Comparison of ENCODE assay signal across 19 cellular contexts in genomic region chr17:76989519-76989918, GRCh38.
A peak's percentile ranks its signal among the peaks of the same experiment; 100 is the strongest.
DNase-seq lines count a peak whose midpoint lies in the region; ATAC-seq, FAIRE-seq and TF ChIP-seq lines count a peak whose summit lies in the region.
"Had no signal": no experiment of that assay in that cellular context is flagged by ENCODE, and none has a peak within 500 bp of the region (broad histone marks: within the 10 kb centered on the region; RNA-seq: fewer than 3 reads in every experiment).

No MANE protein-coding gene starts in this region.

- POLR2A ChIA-PET in H1 (lab: Charles Lee; ENCODE audit: partially characterized antibody) = interaction anchor here (0.9 to 2.1 kb wide), 3 partner anchors 10 to 21 kb away, joined by 3 to 15 read pairs (median 3); no protein-coding TSS in a partner anchor

- in situ Hi-C loops in GM13976 (cut with MboI; ENCODE audit: low sequenced_read_pairs, unreplicated experiment) = no loop called here

- peaks cover 86% of the 10 kb centered on the region for H3K4me1 ChIP-seq in BLaER1
- H3K4me1 ChIP-seq in GM23338 (ENCODE audit: insufficient read depth) = peaks cover 9% of the 10 kb centered on the region; the same call in 1 of the 2 replicates
- peaks cover 0 to 5% (median 3%) of the 10 kb centered on the region in 4 experiments; a peak in 6 of 7 replicates for H3K4me1 ChIP-seq in H1 (replicated peaks in 1 of 4; ENCODE audit: control insufficient read depth in 3 of 4, insufficient read depth in 4 of 4, low read length in 3 of 4)
- H3K4me1 ChIP-seq in spleen = peaks cover 0 to 8% (median 0%) of the 10 kb centered on the region in 6 donors

- intact Hi-C loops in spleen (cut with DNase I; ENCODE audit: low total_unique reads) = no loop called here

- H2BK5ac ChIP-seq in H1 (ENCODE audit: low read depth, low read length) = no peak overlapping the region

- no peaks in the 10 kb centered on the region for H3K23me2 ChIP-seq in H1 (ENCODE audit: low read depth, low read length)

- peak overlapping the region; percentile 46; the same call in 1 of the 2 replicates for H2BK15ac ChIP-seq in H1 (ENCODE audit: low read length)

- DNase-seq in GM23338 (ENCODE audit: low spot score) (no peak), H1 (ENCODE audit: low read depth in 1 of 2, low spot score in 2 of 2) (no peak), spleen (peak; percentile 18), NCI-H748 (lab: John Stamatoyannopoulos, UW; ENCODE audit: unreplicated experiment) (no peak), GM13976 (ENCODE audit: low spot score) (no peak)
- DNase-seq: C1 segment of cervical spinal cord; Caco-2; CD4-positive, CD25-positive, alpha-beta regulatory T cell; DMS153; DMS79; GDM1; H9; KG1 had no signal

- H3K4ac ChIP-seq in H1 (replicated peaks; ENCODE audit: insufficient read length, low read depth, low read length) = no peak overlapping the region

- no peak overlapping the region for H2AK5ac ChIP-seq in H1 (ENCODE audit: low read depth, low read length)

- H4K20me1 ChIP-seq in BLaER1 = no peaks in the 10 kb centered on the region
- H4K20me1 ChIP-seq in GM23338 (replicated peaks; ENCODE audit: insufficient read depth) = no peaks in the 10 kb centered on the region
- no peaks in the 10 kb centered on the region for H4K20me1 ChIP-seq in H1 (replicated peaks in 1 of 2; ENCODE audit: control insufficient read depth in 1 of 2, insufficient read depth in 2 of 2, low read length in 2 of 2)

- peaks cover 4% of the 10 kb centered on the region for H3K27me3 Mint-ChIP-seq in GM23338 (ENCODE audit: insufficient read depth, low read depth, poor library complexity)
- H3K27me3 Mint-ChIP-seq: CD4-positive, CD25-positive, alpha-beta regulatory T cell had no signal

- H4K5ac ChIP-seq in H1 (ENCODE audit: insufficient read length, low read depth, low read length) = no peak overlapping the region

- no peak overlapping the region for H3K9ac ChIP-seq in BLaER1
- H3K9ac ChIP-seq in H1 (replicated peaks in 1 of 4; ENCODE audit: extremely low read depth in 1 of 4, low read depth in 3 of 4, low read length in 3 of 4) = no peak overlapping the region

- 0 out of 2 replicates have a peak overlapping the region, but pooled peaks have one; percentile 5 for H3K4me2 ChIP-seq in BLaER1
- no peak overlapping the region for H3K4me2 ChIP-seq in GM23338
- H3K4me2 ChIP-seq in H1 (ENCODE audit: insufficient read depth in 1 of 2, low read depth in 2 of 2, low read length in 2 of 2) = no peak overlapping the region

- H3K79me1 ChIP-seq in H1 (ENCODE audit: low read depth, low read length) = no peaks in the 10 kb centered on the region

- no peaks in the 10 kb centered on the region for H3K27me3 ChIP-seq in BLaER1
- H3K27me3 ChIP-seq in GM23338 (ENCODE audit: insufficient read depth) = no peaks in the 10 kb centered on the region
- H3K27me3 ChIP-seq in H1 (replicated peaks in 1 of 4; ENCODE audit: control insufficient read depth in 3 of 4, extremely low read depth in 1 of 4, insufficient read depth in 3 of 4, low read length in 3 of 4) = no peaks in the 10 kb centered on the region
- peaks cover 0 to 19% (median 0%) of the 10 kb centered on the region in 7 donors for H3K27me3 ChIP-seq in spleen (replicated peaks in 1 of 7)

- 0 out of 2 replicates have a peak overlapping the region, but pooled peaks have one; percentile 61 for H2BK20ac ChIP-seq in H1 (ENCODE audit: low read length)

- H3K36me3 Mint-ChIP-seq in GM23338 (ENCODE audit: low read depth) = no peaks in the 10 kb centered on the region
- H3K36me3 Mint-ChIP-seq: CD4-positive, CD25-positive, alpha-beta regulatory T cell had no signal

- H3K56ac ChIP-seq in H1 (replicated peaks; ENCODE audit: insufficient read length, low read depth, low read length) = no peak overlapping the region

- no peaks in the 10 kb centered on the region for H3K9me3 Mint-ChIP-seq in GM23338
- H3K9me3 Mint-ChIP-seq: CD4-positive, CD25-positive, alpha-beta regulatory T cell; H9 had no signal

- H3K79me2 ChIP-seq in GM23338 (replicated peaks; ENCODE audit: insufficient read depth) (no peaks in the 10 kb centered on the region), H1 (ENCODE audit: control insufficient read depth in 1 of 2, insufficient read depth in 2 of 2, low read length in 2 of 2) (no peaks in the 10 kb centered on the region)

- H3K4me3 ChIP-seq in BLaER1 = no peak overlapping the region
- no peak overlapping the region for H3K4me3 ChIP-seq in GM23338
- H3K4me3 ChIP-seq in H1 (ENCODE audit: extremely low read depth in 1 of 4, insufficient read depth in 2 of 4, low read depth in 3 of 4, low read length in 4 of 4) = no peak overlapping the region
- no peak overlapping the region for H3K4me3 ChIP-seq in spleen

- no peak overlapping the region for H3K14ac ChIP-seq in H1 (ENCODE audit: insufficient read length)

- TF ChIP-seq POLR2A in H1 (IDR thresholded peaks at IDR 0.05; ENCODE audit: control extremely low read depth in 1 of 2, low read depth in 2 of 2, low read length in 2 of 2) (no peak), spleen (IDR thresholded peaks at IDR 0.05) (no peak)

- no peak for TF ChIP-seq EP300 in H1 (IDR thresholded peaks at IDR 0.05; ENCODE audit: borderline replicate concordance in 1 of 2, low read depth in 2 of 2, low read length in 2 of 2)

- peaks cover 20% of the 10 kb centered on the region for H3K4me1 Mint-ChIP-seq in GM23338

- no peak overlapping the region for H2BK120ac ChIP-seq in H1 (replicated peaks; ENCODE audit: low read depth, low read length)

- no peak for FAIRE-seq in H1 (lab: Jason Lieb, UNC)
- FAIRE-seq: GM12892, GM19239 had no signal

- 87% methylated on average over 5 of the region's 5 CpGs; no CpG with 5 or more reads in 1 of the 2 experiments for WGBS in H1 (ENCODE audit: extremely low coverage in 1 of 2, insufficient coverage in 1 of 2, insufficient read length in 1 of 2, insufficient replicate concordance in 2 of 2, low coverage in 1 of 2, low lambda C conversion rate in 2 of 2, missing lambda C conversion rate in 1 of 2), 2 experiments
- 67 to 89% (median 83%) methylated on average over 4 to 5 of the region's 5 CpGs for WGBS in spleen, 5 donors

- no peaks in the 10 kb centered on the region for H3F3A ChIP-seq in GM23338 (replicated peaks; ENCODE audit: low read depth)

- no peak overlapping the region for H4K8ac ChIP-seq in H1 (ENCODE audit: extremely low read depth, insufficient read depth, low read length)

- H4K91ac ChIP-seq in H1 (replicated peaks; ENCODE audit: insufficient read length, low read length) = peak overlapping the region; percentile 25

- TF ChIP-seq CTCF in GM23338 (conservative IDR thresholded peaks at IDR 0.05; ENCODE audit: low read depth in 2 of 2) (no peak), H1 (IDR thresholded peaks at IDR 0.05; ENCODE audit: control extremely low read depth in 1 of 3, insufficient read depth in 1 of 3, low read depth in 1 of 3, low read length in 3 of 3) (no peak), spleen (IDR thresholded peaks at IDR 0.05 in 8 of 11, conservative IDR thresholded peaks at IDR 0.05 in 3 of 11) (no peak), GM13976 (IDR thresholded peaks at IDR 0.05; ENCODE audit: borderline replicate concordance, control extremely low read depth, extremely low read depth, insufficient read depth, missing control alignments) (no peak)

- H3K4me3 Mint-ChIP-seq in GM23338 = no peak overlapping the region
- H3K4me3 Mint-ChIP-seq: B cell; CD4-positive, CD25-positive, alpha-beta regulatory T cell; H9 had no signal

- no peaks in the 10 kb centered on the region for H3K9me2 ChIP-seq in GM23338 (ENCODE audit: insufficient read depth)

- no peak overlapping the region for H3K23ac ChIP-seq in H1 (ENCODE audit: insufficient read length)

- no peaks in the 10 kb centered on the region for H3K9me3 ChIP-seq in BLaER1
- no peaks in the 10 kb centered on the region for H3K9me3 ChIP-seq in H1 (ENCODE audit: insufficient read depth in 2 of 2, low read depth in 1 of 2, low read length in 1 of 2)
- no peaks in the 10 kb centered on the region for H3K9me3 ChIP-seq in spleen
- H3K9me3 ChIP-seq: Caco-2 had no signal

- TF ChIP-seq RAD21 in H1 (IDR thresholded peaks at IDR 0.05 in 1 of 2, conservative IDR thresholded peaks at IDR 0.05 in 1 of 2; ENCODE audit: low read depth in 2 of 2, low read length in 2 of 2) = no peak

- H3K18ac ChIP-seq in H1 (ENCODE audit: extremely low read depth, low read length) = no peak overlapping the region; the same call in 1 of the 2 replicates

- peak; percentile 55 for ATAC-seq in GM23338
- no peak for ATAC-seq in GM18870 (IDR thresholded peaks at IDR 0.05; ENCODE audit: unreplicated experiment)
- ATAC-seq in HG02852 (IDR thresholded peaks at IDR 0.05; ENCODE audit: unreplicated experiment) = no peak

- H2BK12ac ChIP-seq in H1 (ENCODE audit: low read depth, low read length) = 0 out of 2 replicates have a peak overlapping the region, but pooled peaks have one; percentile 27

- H3K27ac ChIP-seq in BLaER1 = peak overlapping the region; percentile 68
- no peak overlapping the region for H3K27ac ChIP-seq in GM23338 (ENCODE audit: low read depth)
- no peak overlapping the region for H3K27ac ChIP-seq in H1 (ENCODE audit: low read depth, low read length)
- H3K27ac ChIP-seq in spleen = no peak overlapping the region

- H3K36me3 ChIP-seq in BLaER1 (no peaks in the 10 kb centered on the region), GM23338 (ENCODE audit: insufficient read depth) (no peaks in the 10 kb centered on the region), H1 (ENCODE audit: control insufficient read depth in 2 of 4, insufficient read depth in 4 of 4, low read length in 3 of 4) (no peaks in the 10 kb centered on the region), spleen (no peaks in the 10 kb centered on the region)

- CTCF ChIA-PET in H1 (lab: Charles Lee; ENCODE audit: partially characterized antibody) = interaction anchor here (1.0 to 2.3 kb wide), 4 partner anchors 9 to 300 kb away, joined by 3 to 8 read pairs (median 4); no protein-coding TSS in a partner anchor

- no peak overlapping the region for H3K27ac Mint-ChIP-seq in GM23338
- H3K27ac Mint-ChIP-seq: B cell; CD4-positive, CD25-positive, alpha-beta regulatory T cell; H9 had no signal

- H2AFZ ChIP-seq in GM23338 (no peak overlapping the region), H1 (ENCODE audit: low read length) (no peak overlapping the region)

TF ChIP-seq in GM23338, 12 proteins besides CTCF, POLR2A, EP300 and RAD21 (continues in another document):
- no peak for TF ChIP-seq STAT1 (IDR thresholded peaks at IDR 0.05; ENCODE audit: unreplicated experiment)

TF ChIP-seq in H1, 55 proteins besides CTCF, POLR2A, EP300 and RAD21 (continues in another document):
- TF ChIP-seq SP2 (IDR thresholded peaks at IDR 0.05; ENCODE audit: low read length) (no peak), JUN (IDR thresholded peaks at IDR 0.05; ENCODE audit: low read depth, low read length) (no peak), JUND (IDR thresholded peaks at IDR 0.05; ENCODE audit: low read length) (no peak), CBX5 (IDR thresholded peaks at IDR 0.05; ENCODE audit: low read depth, low read length) (no peak), CREB1 (IDR thresholded peaks at IDR 0.05) (no peak), GABPA (IDR thresholded peaks at IDR 0.05; ENCODE audit: borderline replicate concordance, insufficient read depth, low read length) (no peak), CBX8 (IDR thresholded peaks at IDR 0.05; ENCODE audit: borderline replicate concordance, low read depth, low read length) (no peak), CTBP2 (IDR thresholded peaks at IDR 0.05; ENCODE audit: borderline replicate concordance, insufficient read depth, insufficient read length, low read length) (no peak), EGR1 (IDR thresholded peaks at IDR 0.05; ENCODE audit: borderline replicate concordance, low read depth, low read length) (no peak)
